ENCODE assay signal across 28 cellular contexts in the genomic region with DNA sequence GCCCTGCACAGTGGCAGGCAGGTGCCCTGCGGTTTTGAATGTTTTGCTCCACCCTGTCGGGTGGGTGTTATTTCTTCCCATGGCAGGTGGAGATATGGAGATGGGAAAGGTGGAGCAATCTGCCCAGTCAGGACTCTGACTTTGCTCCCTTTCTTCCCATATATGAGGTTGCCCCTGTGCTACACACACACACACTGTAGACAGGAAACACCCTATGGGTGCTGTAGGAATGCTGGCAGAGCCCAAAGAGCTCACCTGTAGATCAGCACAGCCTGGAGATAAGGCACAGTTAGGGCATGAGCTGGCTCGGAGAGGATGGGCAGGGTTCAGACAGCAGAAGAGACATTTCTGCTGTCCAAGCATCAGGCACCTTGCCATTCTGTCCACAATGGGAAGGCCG.
"Had no signal": no experiment of that assay in that cellular context is flagged by ENCODE, and none has a peak within 500 bp of the region (broad histone marks: within the 10 kb centered on the region; RNA-seq: fewer than 3 reads in every experiment).

No MANE protein-coding gene starts in this region.

- H3K27ac ChIP-seq: brain microvascular endothelial cell, coronary artery, dorsolateral prefrontal cortex, WERI-Rb-1 had no signal

- ATAC-seq: activated CD4-positive, CD25-positive, alpha-beta regulatory T cell treated with anti-CD3 and anti-CD28 coated beads, Interleukin-2, amount 50 U/mL, for 24 hours; activated CD8-positive, alpha-beta T cell treated with anti-CD3 and anti-CD28 coated beads for 36 hours; activated T-cell treated with anti-CD3 and anti-CD28 coated beads, Interleukin-2, amount 50 U/mL, for 4 hours; activated T-helper 17 cell treated with anti-CD3 and anti-CD28 coated beads, Interleukin-2, amount 50 U/mL, for 72 hours; esophagus mucosa had no signal

- H3K36me3 Mint-ChIP-seq: activated naive CD8-positive, alpha-beta T cell had no signal

- H3K9me3 Mint-ChIP-seq: activated B cell treated with CpG ODN at 0.5 μM for 24 hours; activated CD8-positive, alpha-beta T cell treated with anti-CD3 and anti-CD28 coated beads for 36 hours; activated T-cell treated with anti-CD3 and anti-CD28 coated beads, Interleukin-2, amount 50 U/mL, for 4 hours; activated T-helper 17 cell treated with anti-CD3 and anti-CD28 coated beads, Interleukin-2, amount 50 U/mL, for 72 hours; central memory CD8-positive, alpha-beta T cell; T-helper 2 cell treated with Interferon-gamma antibody and Interleukin-4, amounts not matched to agents 5 μg/mL and 100 μg/mL, for 36 hours had no signal

- H3K4me3 Mint-ChIP-seq: activated B cell treated with CpG ODN at 0.5 μM for 24 hours; activated CD8-positive, alpha-beta T cell treated with anti-CD3 and anti-CD28 coated beads for 36 hours; activated naive CD8-positive, alpha-beta T cell; activated T-cell treated with anti-CD3 and anti-CD28 coated beads, Interleukin-2, amount 50 U/mL, for 4 hours; activated T-helper 17 cell treated with anti-CD3 and anti-CD28 coated beads, Interleukin-2, amount 50 U/mL, for 72 hours; central memory CD8-positive, alpha-beta T cell; dendritic cell treated with granulocyte-macrophage colony-stimulating factor and Interleukin-4, amounts not matched to agents 40 ng/mL and 50 ng/mL, for 4 days; endodermal cell; T-helper 2 cell treated with Interferon-gamma antibody and Interleukin-4, amounts not matched to agents 5 μg/mL and 100 μg/mL, for 36 hours had no signal

- H3K36me3 ChIP-seq: brain microvascular endothelial cell, WERI-Rb-1 had no signal

- H3K27me3 ChIP-seq: brain microvascular endothelial cell, dorsolateral prefrontal cortex had no signal

- H3K27ac Mint-ChIP-seq: activated B cell treated with CpG ODN at 0.5 μM for 24 hours; activated CD8-positive, alpha-beta T cell treated with anti-CD3 and anti-CD28 coated beads for 36 hours; activated naive CD8-positive, alpha-beta T cell; activated T-helper 17 cell treated with anti-CD3 and anti-CD28 coated beads, Interleukin-2, amount 50 U/mL, for 72 hours; dendritic cell treated with granulocyte-macrophage colony-stimulating factor and Interleukin-4, amounts not matched to agents 40 ng/mL and 50 ng/mL, for 4 days; endodermal cell; T-helper 2 cell treated with Interferon-gamma antibody and Interleukin-4, amounts not matched to agents 5 μg/mL and 100 μg/mL, for 36 hours had no signal

- DNase-seq: activated B cell treated with CpG ODN at 0.5 μM for 24 hours; activated CD4-positive, alpha-beta T cell treated with anti-CD3 and anti-CD28 coated beads for 48 hours; activated CD4-positive, alpha-beta T cell treated with anti-CD3 and anti-CD28 coated beads, Interleukin-2, amount 50 U/mL, for 1 hour; activated CD4-positive, alpha-beta T cell treated with anti-CD3 and anti-CD28 coated beads, Interleukin-2, amount 50 U/mL, for 48 hours; activated CD8-positive, alpha-beta memory T cell treated with anti-CD3 and anti-CD28 coated beads for 24 hours; activated CD8-positive, alpha-beta T cell treated with anti-CD3 and anti-CD28 coated beads for 36 hours; activated effector memory CD4-positive, alpha-beta T cell treated with Interleukin-2 at 50 U/mL for 16 hours; activated gamma-delta T cell treated with Interleukin-2 at 50 U/mL for 16 hours; activated naive CD4-positive, alpha-beta T cell treated with anti-CD3 and anti-CD28 coated beads, Interleukin-2, amount 50 U/mL, for 16 hours; activated naive CD4-positive, alpha-beta T cell treated with Interleukin-2 at 50 U/mL for 16 hours; activated T-cell treated with anti-CD3 and anti-CD28 coated beads, Interleukin-2, amount 50 U/mL, for 4 hours; amniotic stem cell; brain microvascular endothelial cell; effector memory CD4-positive, alpha-beta T cell; endodermal cell; foreskin fibroblast; head of caudate nucleus; T1000; WERI-Rb-1 had no signal

- H3K4me1 Mint-ChIP-seq: activated B cell treated with CpG ODN at 0.5 μM for 24 hours; activated T-helper 17 cell treated with anti-CD3 and anti-CD28 coated beads, Interleukin-2, amount 50 U/mL, for 72 hours; central memory CD8-positive, alpha-beta T cell; endodermal cell had no signal

- H3K27me3 Mint-ChIP-seq: activated B cell treated with CpG ODN at 0.5 μM for 24 hours; activated CD8-positive, alpha-beta T cell treated with anti-CD3 and anti-CD28 coated beads for 36 hours; activated naive CD8-positive, alpha-beta T cell; dendritic cell treated with granulocyte-macrophage colony-stimulating factor and Interleukin-4, amounts not matched to agents 40 ng/mL and 50 ng/mL, for 4 days had no signal

- H3K4me3 ChIP-seq: coronary artery, dorsolateral prefrontal cortex had no signal
